28 cellular contexts compared by ENCODE assay signal in genomic region chr1:200179781-200180160, GRCh38.
DNase-seq lines count a peak whose midpoint lies in the region; ATAC-seq, FAIRE-seq and TF ChIP-seq lines count a peak whose summit lies in the region.
"Had no signal": no experiment of that assay in that cellular context is flagged by ENCODE, and none has a peak within 500 bp of the region (broad histone marks: within the 10 kb centered on the region; RNA-seq: fewer than 3 reads in every experiment).

No MANE protein-coding gene starts in this region.

- H4K5ac ChIP-seq in H1 (ENCODE audit: insufficient read length, low read depth, low read length), result no peak overlapping the region

- H4K8ac ChIP-seq in H1 (ENCODE audit: extremely low read depth, insufficient read depth, low read length) (no peak overlapping the region), neuronal stem cell (ENCODE audit: low read depth, low read length) (no peak overlapping the region)

- H3K79me1 ChIP-seq in H1 (ENCODE audit: low read depth, low read length) (no peaks in the 10 kb centered on the region), neuronal stem cell (ENCODE audit: low read depth, low read length) (no peaks in the 10 kb centered on the region)

- H3K27ac Mint-ChIP-seq in Calu3 (ENCODE audit: unreplicated experiment), result peak overlapping the region; percentile 40
- no peak overlapping the region for H3K27ac Mint-ChIP-seq in activated T-helper 1 cell treated with anti-CD3 and anti-CD28 coated beads, Interleukin-12 subunit alpha, Interleukin-12 subunit beta, Interleukin-2, Interleukin-4 antibody, amounts not matched to agents 30 ng/mL and 10 ng/mL and 1 ng/mL, durations not matched to agents 14 hours and 24 hours and 36 hours
- H3K27ac Mint-ChIP-seq: activated CD4-positive, alpha-beta T cell treated with anti-CD3 and anti-CD28 coated beads, Interleukin-2, amount 10 ng/mL, durations not matched to agents 7 days and 5 days; activated naive CD8-positive, alpha-beta T cell; activated T-helper 17 cell treated with anti-CD3 and anti-CD28 coated beads, Interleukin-2, amount 50 U/mL, for 72 hours had no signal

- H3K36me3 ChIP-seq in PC-3 (ENCODE audit: low read depth, low read length) (no peaks in the 10 kb centered on the region), H1 (ENCODE audit: control insufficient read depth in 2 of 4, insufficient read depth in 4 of 4, low read length in 3 of 4) (no peaks in the 10 kb centered on the region), neuronal stem cell (replicated peaks in 1 of 2; ENCODE audit: control insufficient read depth in 2 of 2, insufficient read depth in 2 of 2, low read length in 2 of 2) (no peaks in the 10 kb centered on the region)
- H3K36me3 ChIP-seq: ascending aorta, gastrocnemius medialis, lower lobe of right lung, SJCRH30, thoracic aorta had no signal

- H4K91ac ChIP-seq in H1 (replicated peaks; ENCODE audit: insufficient read length, low read length), result peak overlapping the region; percentile 26
- H4K91ac ChIP-seq in neuronal stem cell (ENCODE audit: low read depth, low read length, poor library complexity), result no peak overlapping the region

- H2AK5ac ChIP-seq in H1 (ENCODE audit: low read depth, low read length), result no peak overlapping the region
- no peak overlapping the region for H2AK5ac ChIP-seq in neuronal stem cell (ENCODE audit: low read depth, low read length)

- H3K27me3 ChIP-seq in PC-3 (ENCODE audit: low read length), result no peaks in the 10 kb centered on the region
- H3K27me3 ChIP-seq in H1 (replicated peaks in 1 of 4; ENCODE audit: control insufficient read depth in 3 of 4, extremely low read depth in 1 of 4, insufficient read depth in 3 of 4, low read length in 3 of 4), result no peaks in the 10 kb centered on the region
- H3K27me3 ChIP-seq in neuronal stem cell (ENCODE audit: control insufficient read depth in 3 of 3, insufficient read depth in 3 of 3, low read depth in 1 of 3, low read length in 3 of 3), result no peaks in the 10 kb centered on the region
- H3K27me3 ChIP-seq: ascending aorta, gastrocnemius medialis, SJCRH30 had no signal

- peaks cover 16% of the 10 kb centered on the region for H3F3A ChIP-seq in PC-3 (ENCODE audit: low read length, unreplicated experiment)

- intact Hi-C loops in Calu3 (cut with micrococcal nuclease; ENCODE audit: unreplicated experiment) (loop anchor here (1.0 to 10.0 kb wide), 2 partner anchors 225 to 495 kb away; no protein-coding TSS in a partner anchor), PC-3 (cut with micrococcal nuclease) (loop anchor here (1.0 to 10.0 kb wide), 9 partner anchors 29 to 495 kb away; no protein-coding TSS in a partner anchor)
- intact Hi-C loops in activated T-helper 1 cell treated with anti-CD3 and anti-CD28 coated beads, Interleukin-12 subunit alpha, Interleukin-12 subunit beta, Interleukin-2, Interleukin-4 antibody, amounts not matched to agents 30 ng/mL and 10 ng/mL and 1 ng/mL, durations not matched to agents 14 hours and 24 hours and 36 hours (cut with micrococcal nuclease), result no loop called here

- H2BK120ac ChIP-seq in H1 (replicated peaks; ENCODE audit: low read depth, low read length) (no peak overlapping the region), neuronal stem cell (ENCODE audit: low read depth, low read length) (no peak overlapping the region)

- H3K27ac ChIP-seq in PC-3 (ENCODE audit: low read length) (peak overlapping the region; percentile 88), H1 (ENCODE audit: low read depth, low read length) (no peak overlapping the region), neuronal stem cell (replicated peaks; ENCODE audit: low read length) (no peak overlapping the region)
- H3K27ac ChIP-seq: ascending aorta, gastrocnemius medialis, lower lobe of right lung, psoas muscle, SJCRH30, thoracic aorta had no signal

- TF ChIP-seq EP300 in H1 (IDR thresholded peaks at IDR 0.05; ENCODE audit: borderline replicate concordance in 1 of 2, low read depth in 2 of 2, low read length in 2 of 2), result no peak

- H2BK20ac ChIP-seq in H1 (ENCODE audit: low read length), result no peak overlapping the region

- ATAC-seq in PC-3 (peak; percentile 52), GM19397 (IDR thresholded peaks at IDR 0.05; ENCODE audit: unreplicated experiment) (no peak)
- ATAC-seq in stimulated activated naive CD8-positive, alpha-beta T cell treated with anti-CD3 and anti-CD28 coated beads, Interleukin-15, Interleukin-2, amounts not matched to agents 100 U/mL and 50 U/mL, for 24 hours, result no peak
- ATAC-seq: activated T-helper 17 cell treated with anti-CD3 and anti-CD28 coated beads, Interleukin-2, amount 50 U/mL, for 72 hours; gastrocnemius medialis; lower lobe of right lung; psoas muscle had no signal

- no peaks in the 10 kb centered on the region for H3K9me2 ChIP-seq in PC-3 (replicated peaks; ENCODE audit: low read length)

- H3K14ac ChIP-seq in H1 (ENCODE audit: insufficient read length) (no peak overlapping the region), neuronal stem cell (ENCODE audit: low read length) (no peak overlapping the region)

- TF ChIP-seq CTCF in Calu3 (IDR thresholded peaks at IDR 0.05; ENCODE audit: unreplicated experiment), result no peak
- no peak for TF ChIP-seq CTCF in PC-3 (conservative IDR thresholded peaks at IDR 0.05; ENCODE audit: low read depth, low read length)
- TF ChIP-seq CTCF in H1 (IDR thresholded peaks at IDR 0.05; ENCODE audit: control extremely low read depth in 1 of 3, insufficient read depth in 1 of 3, low read depth in 1 of 3, low read length in 3 of 3), result no peak

- no peak for TF ChIP-seq RAD21 in H1 (IDR thresholded peaks at IDR 0.05 in 1 of 2, conservative IDR thresholded peaks at IDR 0.05 in 1 of 2; ENCODE audit: low read depth in 2 of 2, low read length in 2 of 2)

- H3K23ac ChIP-seq in H1 (ENCODE audit: insufficient read length) (no peak overlapping the region), neuronal stem cell (ENCODE audit: low read depth, low read length, poor library complexity) (peak overlapping the region; percentile 3)

- WGBS in H1 (ENCODE audit: extremely low coverage in 1 of 2, insufficient coverage in 1 of 2, insufficient read length in 1 of 2, insufficient replicate concordance in 2 of 2, low coverage in 1 of 2, low lambda C conversion rate in 2 of 2, missing lambda C conversion rate in 1 of 2), 2 experiments, result 90% methylated on average over 4 of the region's 4 CpGs; no CpG with 5 or more reads in 1 of the 2 experiments
- no CpG with 5 or more reads among the region's 4 CpGs for WGBS in neuronal stem cell (ENCODE audit: extremely low coverage in 2 of 2, insufficient read length in 2 of 2, insufficient replicate concordance in 1 of 2), 2 donors

- H3K9me3 ChIP-seq in PC-3 (ENCODE audit: low read length) (no peaks in the 10 kb centered on the region), H1 (ENCODE audit: insufficient read depth in 2 of 2, low read depth in 1 of 2, low read length in 1 of 2) (peaks cover under 1 to 3% of the 10 kb centered on the region in 2 experiments; a peak in 2 of 4 replicates), neuronal stem cell (replicated peaks in 1 of 2; ENCODE audit: control insufficient read depth in 2 of 2, insufficient read depth in 1 of 2, low read depth in 1 of 2, low read length in 2 of 2) (no peaks in the 10 kb centered on the region)
- H3K9me3 ChIP-seq: ascending aorta, gastrocnemius medialis, lower lobe of right lung, psoas muscle, SJCRH30, thoracic aorta had no signal

- H3K4me3 ChIP-seq in PC-3 (ENCODE audit: low read length) (peak overlapping the region; percentile 5; the same call in 1 of the 2 replicates), H1 (ENCODE audit: extremely low read depth in 1 of 4, insufficient read depth in 2 of 4, low read depth in 3 of 4, low read length in 4 of 4) (no peak overlapping the region), neuronal stem cell (ENCODE audit: low read length in 2 of 2) (no peak overlapping the region)
- H3K4me3 ChIP-seq: ascending aorta, gastrocnemius medialis, lower lobe of right lung, psoas muscle, SJCRH30, skin epidermis, thoracic aorta had no signal

- no peaks in the 10 kb centered on the region for H4K20me1 ChIP-seq in PC-3 (ENCODE audit: low read length)
- no peaks in the 10 kb centered on the region for H4K20me1 ChIP-seq in H1 (replicated peaks in 1 of 2; ENCODE audit: control insufficient read depth in 1 of 2, insufficient read depth in 2 of 2, low read length in 2 of 2)

- H3K9me3 Mint-ChIP-seq in Calu3 (ENCODE audit: low read depth, unreplicated experiment), result no peaks in the 10 kb centered on the region
- no peaks in the 10 kb centered on the region for H3K9me3 Mint-ChIP-seq in activated T-helper 1 cell treated with anti-CD3 and anti-CD28 coated beads, Interleukin-12 subunit alpha, Interleukin-12 subunit beta, Interleukin-2, Interleukin-4 antibody, amounts not matched to agents 30 ng/mL and 10 ng/mL and 1 ng/mL, durations not matched to agents 14 hours and 24 hours and 36 hours
- H3K9me3 Mint-ChIP-seq: activated CD4-positive, alpha-beta T cell treated with anti-CD3 and anti-CD28 coated beads, Interleukin-2, amount 10 ng/mL, durations not matched to agents 7 days and 5 days; CD8-positive, alpha-beta memory T cell had no signal

- no peak overlapping the region for H2BK5ac ChIP-seq in H1 (ENCODE audit: low read depth, low read length)
- no peak overlapping the region for H2BK5ac ChIP-seq in neuronal stem cell (ENCODE audit: low read length)

- H3K9ac ChIP-seq in PC-3 (ENCODE audit: low read length) (peak overlapping the region; percentile 59), H1 (replicated peaks in 1 of 4; ENCODE audit: extremely low read depth in 1 of 4, low read depth in 3 of 4, low read length in 3 of 4) (no peak overlapping the region), neuronal stem cell (ENCODE audit: low read depth, low read length, poor library complexity) (no peak overlapping the region)

- POLR2A ChIA-PET in PC-3 (lab: Charles Lee; ENCODE audit: unreplicated experiment), result interaction anchor here (0.6 kb wide), 1 partner anchor 161 kb away, joined by 3 read pairs; no protein-coding TSS in a partner anchor
- POLR2A ChIA-PET in H1 (lab: Charles Lee; ENCODE audit: partially characterized antibody), result no interaction called here

- H3K18ac ChIP-seq in H1 (ENCODE audit: extremely low read depth, low read length), result 0 out of 2 replicates have a peak overlapping the region, but pooled peaks have one; percentile 49
- H3K18ac ChIP-seq in neuronal stem cell (ENCODE audit: low read length), result no peak overlapping the region

- peaks cover 44% of the 10 kb centered on the region for H3K4me1 Mint-ChIP-seq in Calu3 (ENCODE audit: low read depth, unreplicated experiment)
- peaks cover 5% of the 10 kb centered on the region for H3K4me1 Mint-ChIP-seq in activated T-helper 1 cell treated with anti-CD3 and anti-CD28 coated beads, Interleukin-12 subunit alpha, Interleukin-12 subunit beta, Interleukin-2, Interleukin-4 antibody, amounts not matched to agents 30 ng/mL and 10 ng/mL and 1 ng/mL, durations not matched to agents 14 hours and 24 hours and 36 hours (ENCODE audit: low read depth)
- H3K4me1 Mint-ChIP-seq: activated CD4-positive, alpha-beta T cell treated with anti-CD3 and anti-CD28 coated beads, Interleukin-2, amount 10 ng/mL, durations not matched to agents 7 days and 5 days; activated T-helper 17 cell treated with anti-CD3 and anti-CD28 coated beads, Interleukin-2, amount 50 U/mL, for 72 hours had no signal

- H3K4me3 Mint-ChIP-seq in Calu3 (ENCODE audit: low read depth, unreplicated experiment), result no peak overlapping the region
- no peak overlapping the region for H3K4me3 Mint-ChIP-seq in activated T-helper 1 cell treated with anti-CD3 and anti-CD28 coated beads, Interleukin-12 subunit alpha, Interleukin-12 subunit beta, Interleukin-2, Interleukin-4 antibody, amounts not matched to agents 30 ng/mL and 10 ng/mL and 1 ng/mL, durations not matched to agents 14 hours and 24 hours and 36 hours
- H3K4me3 Mint-ChIP-seq: activated CD4-positive, alpha-beta T cell treated with anti-CD3 and anti-CD28 coated beads, Interleukin-2, amount 10 ng/mL, durations not matched to agents 7 days and 5 days; activated naive CD8-positive, alpha-beta T cell; activated T-helper 17 cell treated with anti-CD3 and anti-CD28 coated beads, Interleukin-2, amount 50 U/mL, for 72 hours; CD8-positive, alpha-beta memory T cell had no signal

- CTCF ChIA-PET in Calu3 (lab: Charles Lee) (interaction anchor here (0.9 kb wide), 1 partner anchor 9 kb away, joined by 3 read pairs; no protein-coding TSS in a partner anchor), PC-3 (lab: Charles Lee) (interaction anchor here (1.0 kb wide), 1 partner anchor 151 kb away, joined by 3 read pairs; no protein-coding TSS in a partner anchor), H1 (lab: Charles Lee; ENCODE audit: partially characterized antibody) (interaction anchor here (0.7 kb wide), 1 partner anchor 142 kb away, joined by 3 read pairs; no protein-coding TSS in a partner anchor)

- BruUV-seq in Calu3 (replicated peaks; lab: Mats Ljungman, UMichigan) (no TSS peak), PC-3 (replicated peaks; lab: Mats Ljungman, UMichigan) (no TSS peak)

- no peak overlapping the region for H2BK15ac ChIP-seq in H1 (ENCODE audit: low read length)
- H2BK15ac ChIP-seq in neuronal stem cell (ENCODE audit: low read length), result no peak overlapping the region

- H3K4me2 ChIP-seq in PC-3 (ENCODE audit: low read length) (peak overlapping the region; percentile 61), H1 (ENCODE audit: insufficient read depth in 1 of 2, low read depth in 2 of 2, low read length in 2 of 2) (no peak overlapping the region), neuronal stem cell (ENCODE audit: insufficient read depth, low read length, poor library complexity, severe bottlenecking) (no peak overlapping the region)

- H3K79me2 ChIP-seq in PC-3 (ENCODE audit: low read length), result no peaks in the 10 kb centered on the region
- H3K79me2 ChIP-seq in H1 (ENCODE audit: control insufficient read depth in 1 of 2, insufficient read depth in 2 of 2, low read length in 2 of 2), result no peaks in the 10 kb centered on the region

- DNase-seq in Calu3, result no peak
- no peak for DNase-seq in PC-3
- DNase-seq in H1 (ENCODE audit: low read depth in 1 of 2, low spot score in 2 of 2), result no peak
- no peak for DNase-seq in neuronal stem cell (ENCODE audit: low spot score)
- no peak for DNase-seq in stimulated activated naive CD8-positive, alpha-beta T cell treated with anti-CD3 and anti-CD28 coated beads, Interleukin-15, Interleukin-2, amounts not matched to agents 100 U/mL and 50 U/mL, for 24 hours
- DNase-seq in germinal center (ENCODE audit: low spot score), result no peak
- no peak for DNase-seq in activated T-helper 1 cell treated with anti-CD3 and anti-CD28 coated beads, Interleukin-12 subunit alpha, Interleukin-12 subunit beta, Interleukin-2, Interleukin-4 antibody, amounts not matched to agents 30 ng/mL and 10 ng/mL and 1 ng/mL, durations not matched to agents 14 hours and 24 hours and 36 hours (ENCODE audit: low spot score)
- DNase-seq: activated CD4-positive, alpha-beta T cell treated with anti-CD3 and anti-CD28 coated beads, Interleukin-2, amount 10 ng/mL, durations not matched to agents 7 days and 5 days; CD8-positive, alpha-beta memory T cell; DMS79; erythroblast; gastrocnemius medialis; islet precursor cell; lower lobe of right lung; NCI-H1436 treated with DMSO at 0.1 percent for 48 hours; NCI-H524 treated with DMSO at 0.1 percent for 48 hours; psoas muscle; SJCRH30; stimulated activated CD4-positive, alpha-beta T cell treated with anti-CD3 and anti-CD28 coated beads, Interleukin-2, amount 100 ng/mL, for 24 hours; stimulated activated naive CD4-positive, alpha-beta T cell; T-helper 2 cell had no signal

- peaks cover 4% of the 10 kb centered on the region for H3K36me3 Mint-ChIP-seq in Calu3 (ENCODE audit: insufficient read depth, unreplicated experiment)
- no peaks in the 10 kb centered on the region for H3K36me3 Mint-ChIP-seq in activated T-helper 1 cell treated with anti-CD3 and anti-CD28 coated beads, Interleukin-12 subunit alpha, Interleukin-12 subunit beta, Interleukin-2, Interleukin-4 antibody, amounts not matched to agents 30 ng/mL and 10 ng/mL and 1 ng/mL, durations not matched to agents 14 hours and 24 hours and 36 hours (ENCODE audit: low read depth)
- H3K36me3 Mint-ChIP-seq: activated naive CD8-positive, alpha-beta T cell; CD8-positive, alpha-beta memory T cell had no signal

- H3K27me3 Mint-ChIP-seq in Calu3 (ENCODE audit: unreplicated experiment), result no peaks in the 10 kb centered on the region
- H3K27me3 Mint-ChIP-seq in activated T-helper 1 cell treated with anti-CD3 and anti-CD28 coated beads, Interleukin-12 subunit alpha, Interleukin-12 subunit beta, Interleukin-2, Interleukin-4 antibody, amounts not matched to agents 30 ng/mL and 10 ng/mL and 1 ng/mL, durations not matched to agents 14 hours and 24 hours and 36 hours (ENCODE audit: insufficient read depth), result peaks cover 10% of the 10 kb centered on the region
- H3K27me3 Mint-ChIP-seq: activated CD4-positive, alpha-beta T cell treated with anti-CD3 and anti-CD28 coated beads, Interleukin-2, amount 10 ng/mL, durations not matched to agents 7 days and 5 days had no signal

- no peak for FAIRE-seq in H1 (lab: Jason Lieb, UNC)
- FAIRE-seq: GM12892 had no signal

- H2AFZ ChIP-seq in PC-3 (ENCODE audit: low read length), result peak overlapping the region; percentile 46
- no peak overlapping the region for H2AFZ ChIP-seq in H1 (ENCODE audit: low read length)
- H2AFZ ChIP-seq in neuronal stem cell (ENCODE audit: low read length), result no peak overlapping the region

- no peaks in the 10 kb centered on the region for H3K23me2 ChIP-seq in H1 (ENCODE audit: low read depth, low read length)

- no peak for TF ChIP-seq POLR2A in H1 (IDR thresholded peaks at IDR 0.05; ENCODE audit: control extremely low read depth in 1 of 2, low read depth in 2 of 2, low read length in 2 of 2)

- H3K4ac ChIP-seq in H1 (replicated peaks; ENCODE audit: insufficient read length, low read depth, low read length) (no peak overlapping the region), neuronal stem cell (ENCODE audit: low read length) (no peak overlapping the region)

- H2BK12ac ChIP-seq in H1 (ENCODE audit: low read depth, low read length), result no peak overlapping the region
- no peak overlapping the region for H2BK12ac ChIP-seq in neuronal stem cell (ENCODE audit: low read length)

- H3K4me1 ChIP-seq in PC-3 (ENCODE audit: insufficient read depth, low read length), result peaks cover 76% of the 10 kb centered on the region
- H3K4me1 ChIP-seq in H1 (replicated peaks in 1 of 4; ENCODE audit: control insufficient read depth in 3 of 4, insufficient read depth in 4 of 4, low read length in 3 of 4), result no peaks in the 10 kb centered on the region
- H3K4me1 ChIP-seq in neuronal stem cell (ENCODE audit: control insufficient read depth in 2 of 2, insufficient read depth in 1 of 2, low read depth in 1 of 2, low read length in 2 of 2), result peaks cover 0 to 7% of the 10 kb centered on the region in 2 donors

- no peak overlapping the region for H3K56ac ChIP-seq in H1 (replicated peaks; ENCODE audit: insufficient read length, low read depth, low read length)
